ENCODE assay signal across 28 cellular contexts in the genomic region with DNA sequence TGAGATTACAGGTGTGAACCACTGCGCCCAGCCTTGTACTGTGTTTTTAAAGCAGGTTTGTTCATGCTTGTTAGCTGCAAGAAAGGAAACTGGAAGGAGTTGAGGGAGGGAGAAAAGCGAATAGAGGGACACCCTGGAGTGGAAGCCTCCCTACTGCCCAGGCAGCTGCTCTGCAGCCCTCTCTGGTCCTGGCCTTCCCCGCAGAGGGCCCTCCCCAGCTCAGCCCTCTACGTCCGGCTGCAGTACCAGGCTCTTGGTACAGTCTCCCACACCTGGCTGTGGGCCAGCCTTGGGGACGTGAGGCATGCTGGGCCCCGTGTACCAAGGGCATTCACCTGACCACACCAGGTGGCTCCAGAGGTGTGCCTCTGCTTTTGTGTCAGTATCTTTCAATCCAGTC.
DNase-seq lines count a peak whose midpoint lies in the region; ATAC-seq, FAIRE-seq and TF ChIP-seq lines count a peak whose summit lies in the region.
"Had no signal": no experiment of that assay in that cellular context is flagged by ENCODE, and none has a peak within 500 bp of the region (broad histone marks: within the 10 kb centered on the region; RNA-seq: fewer than 3 reads in every experiment).

No MANE protein-coding gene starts in this region.

- no peak overlapping the region for H3K4me3 Mint-ChIP-seq in CD4-positive, alpha-beta memory T cell
- H3K4me3 Mint-ChIP-seq in T-helper 17 cell (peak overlapping the region; percentile 12), neural crest cell (no peak overlapping the region)
- H3K4me3 Mint-ChIP-seq: stimulated activated effector memory CD8-positive, alpha-beta T cell treated with anti-CD3 and anti-CD28 coated beads, Interleukin-12 subunit alpha, Interleukin-12 subunit beta, amount 100 ng/mL, for 72 hours had no signal

- no peak overlapping the region for H3K4me3 ChIP-seq in AG04450 (ENCODE audit: low read depth, low read length)
- no peak overlapping the region for H3K4me3 ChIP-seq in CD4-positive, alpha-beta memory T cell (ENCODE audit: low read length in 2 of 2)
- H3K4me3 ChIP-seq: coronary artery, suprapubic skin had no signal

- intact Hi-C loops in CD4-positive, alpha-beta memory T cell (cut with micrococcal nuclease), result no loop called here

- DNase-seq in AG04450 (ENCODE audit: low read depth, low spot score) (no peak), T-helper 17 cell (no peak), neural crest cell (ENCODE audit: low read depth, low spot score) (no peak), frontal cortex (ENCODE audit: low spot score in 2 of 2) (no peak), anterior cingulate cortex (lab: John Stamatoyannopoulos, UW) (no peak)
- no peak for DNase-seq in CD4-positive, alpha-beta memory T cell
- DNase-seq: activated CD4-positive, alpha-beta T cell treated with anti-CD3 and anti-CD28 coated beads, Interleukin-2, amount 50 U/mL, for 1 hour; effector memory CD4-positive, alpha-beta T cell; HCEC 1CT; left cardiac atrium; mesenchymal stem cell; NCI-H1436; NCI-H510A treated with DMSO at 0.1 percent for 48 hours; NK-92 treated with Interleukin-12 subunit alpha and Interleukin-12 subunit beta, amount 100 ng/mL, for 24 hours; PC-3; SHP77 treated with DMSO at 0.1 percent for 48 hours; stimulated activated CD4-positive, alpha-beta T cell treated with anti-CD3 and anti-CD28 coated beads, Interleukin-4, amount 100 ng/mL, for 1 hour; T-helper 9 cell had no signal

- peaks cover 0 to 1% (median 0%) of the 10 kb centered on the region in 8 donors for H3K9me3 Mint-ChIP-seq in CD4-positive, alpha-beta memory T cell
- no peaks in the 10 kb centered on the region for H3K9me3 Mint-ChIP-seq in neural crest cell
- H3K9me3 Mint-ChIP-seq: activated naive CD4-positive, alpha-beta T cell treated with anti-CD3 and anti-CD28 coated beads, Interleukin-2, amount 50 U/mL, for 72 hours; activated T-helper 2 cell treated with anti-CD3 and anti-CD28 coated beads, Interferon-gamma antibody, Interleukin-2, Interleukin-4, amounts not matched to agents 10 μg/mL and 5 μg/mL and 100 μg/mL, durations not matched to agents 14 hours and 24 hours and 36 hours; naive thymus-derived CD4-positive, alpha-beta T cell; stimulated activated effector memory CD8-positive, alpha-beta T cell treated with anti-CD3 and anti-CD28 coated beads, Interleukin-12 subunit alpha, Interleukin-12 subunit beta, amount 100 ng/mL, for 72 hours had no signal

- peaks cover 13 to 80% (median 25%) of the 10 kb centered on the region in 4 donors for H3K4me1 Mint-ChIP-seq in CD4-positive, alpha-beta memory T cell
- H3K4me1 Mint-ChIP-seq in T-helper 17 cell, result peaks cover 23% of the 10 kb centered on the region
- no peaks in the 10 kb centered on the region for H3K4me1 Mint-ChIP-seq in neural crest cell

- H3K4me1 ChIP-seq in CD4-positive, alpha-beta memory T cell (ENCODE audit: insufficient read depth, low read length), result peaks cover 30% of the 10 kb centered on the region

- POLR2A ChIA-PET in AG04450 (lab: Yijun Ruan, JAX), result no interaction called here
- POLR2A ChIA-PET in CD4-positive, alpha-beta memory T cell (lab: Charles Lee; ENCODE audit: partially characterized antibody), result interaction anchor here (6.0 kb wide), 1 partner anchor 10 kb away, joined by 49 read pairs; no protein-coding TSS in a partner anchor

- peaks cover 47 to 77% of the 10 kb centered on the region in 2 donors for H3K36me3 Mint-ChIP-seq in CD4-positive, alpha-beta memory T cell
- H3K36me3 Mint-ChIP-seq in T-helper 17 cell (ENCODE audit: low read depth), result no peaks in the 10 kb centered on the region
- H3K36me3 Mint-ChIP-seq in neural crest cell (ENCODE audit: low read depth), result peaks cover 15% of the 10 kb centered on the region

- ATAC-seq in T-helper 17 cell, result no peak
- no peak for ATAC-seq in GM18873 (IDR thresholded peaks at IDR 0.05; ENCODE audit: low FRiP score, unreplicated experiment)
- ATAC-seq: activated naive CD4-positive, alpha-beta T cell treated with anti-CD3 and anti-CD28 coated beads, Interleukin-2, amount 50 U/mL, for 72 hours; PC-3; stimulated activated effector memory CD8-positive, alpha-beta T cell treated with anti-CD3 and anti-CD28 coated beads, Interleukin-12 subunit alpha, Interleukin-12 subunit beta, amount 100 ng/mL, for 72 hours had no signal

- H3K27ac ChIP-seq in AG04450 (ENCODE audit: low read depth, low read length), result peak overlapping the region; percentile 11
- H3K27ac ChIP-seq in CD4-positive, alpha-beta memory T cell (ENCODE audit: low read depth, low read length), result no peak overlapping the region
- H3K27ac ChIP-seq: coronary artery, KMS-11, suprapubic skin had no signal

- TF ChIP-seq CTCF in AG04450 (IDR thresholded peaks at IDR 0.05; ENCODE audit: low read depth, low read length) (no peak), neural crest cell (conservative IDR thresholded peaks at IDR 0.05) (no peak)

- H3K27me3 Mint-ChIP-seq in CD4-positive, alpha-beta memory T cell, result no peaks in the 10 kb centered on the region
- H3K27me3 Mint-ChIP-seq in T-helper 17 cell (no peaks in the 10 kb centered on the region), neural crest cell (ENCODE audit: low read depth) (no peaks in the 10 kb centered on the region)
- H3K27me3 Mint-ChIP-seq: naive thymus-derived CD4-positive, alpha-beta T cell had no signal

- no peaks in the 10 kb centered on the region; the same call in 1 of the 2 replicates for H3K9me3 ChIP-seq in AG04450 (ENCODE audit: control insufficient read depth, insufficient read depth, low read length)
- H3K9me3 ChIP-seq in CD4-positive, alpha-beta memory T cell (ENCODE audit: control insufficient read depth in 1 of 2, low read length in 2 of 2), result no peaks in the 10 kb centered on the region
- H3K9me3 ChIP-seq in T-helper 17 cell (ENCODE audit: control insufficient read depth, low read length, poor library complexity, severe bottlenecking), result no peaks in the 10 kb centered on the region
- H3K9me3 ChIP-seq: suprapubic skin had no signal

- H3K27me3 ChIP-seq in AG04450 (ENCODE audit: control insufficient read depth, insufficient read depth, low read length), result no peaks in the 10 kb centered on the region
- no peaks in the 10 kb centered on the region for H3K27me3 ChIP-seq in CD4-positive, alpha-beta memory T cell (ENCODE audit: insufficient read depth, low read length)
- H3K27me3 ChIP-seq: suprapubic skin had no signal

- CTCF ChIA-PET in AG04450 (lab: Charles Lee), result interaction anchor here (0.9 to 1.0 kb wide), 2 partner anchors 14 kb away, joined by 3 read pairs; no protein-coding TSS in a partner anchor
- CTCF ChIA-PET in CD4-positive, alpha-beta memory T cell (lab: Charles Lee; ENCODE audit: partially characterized antibody), result interaction anchor here (0.7 to 2.3 kb wide), 5 partner anchors 10 to 195 kb away, joined by 3 to 8 read pairs (median 3); no protein-coding TSS in a partner anchor

- FAIRE-seq in frontal cortex (lab: Jason Lieb, UNC), result no peak
- FAIRE-seq: D721Med, HTR-8/SVneo had no signal

- H3K36me3 ChIP-seq in CD4-positive, alpha-beta memory T cell (ENCODE audit: insufficient read depth, low read length), result peaks cover 84% of the 10 kb centered on the region

- H3K27ac Mint-ChIP-seq in CD4-positive, alpha-beta memory T cell, result peak overlapping the region in 5 of 7 donors; percentile 48 to 75 (median 55)
- H3K27ac Mint-ChIP-seq in T-helper 17 cell (no peak overlapping the region), neural crest cell (ENCODE audit: unreplicated experiment) (peak overlapping the region; percentile 50)
- H3K27ac Mint-ChIP-seq: activated T-helper 2 cell treated with anti-CD3 and anti-CD28 coated beads, Interferon-gamma antibody, Interleukin-2, Interleukin-4, amounts not matched to agents 10 μg/mL and 5 μg/mL and 100 μg/mL, durations not matched to agents 14 hours and 24 hours and 36 hours had no signal
